ENCODE assay signal across 1 cellular context in genomic region chr2:124524155-124524910, GRCh38.
TF ChIP-seq lines count a peak whose summit lies in the region.

No MANE protein-coding gene starts in this region.

TF ChIP-seq in H1, 55 proteins besides CTCF, POLR2A, EP300 and RAD21 (continued from another document):
- no peak for TF ChIP-seq ATF2 (IDR thresholded peaks at IDR 0.05; ENCODE audit: low read length)
- no peak for TF ChIP-seq SIRT6 (IDR thresholded peaks at IDR 0.05; ENCODE audit: low read length)
